In the genomic region with DNA sequence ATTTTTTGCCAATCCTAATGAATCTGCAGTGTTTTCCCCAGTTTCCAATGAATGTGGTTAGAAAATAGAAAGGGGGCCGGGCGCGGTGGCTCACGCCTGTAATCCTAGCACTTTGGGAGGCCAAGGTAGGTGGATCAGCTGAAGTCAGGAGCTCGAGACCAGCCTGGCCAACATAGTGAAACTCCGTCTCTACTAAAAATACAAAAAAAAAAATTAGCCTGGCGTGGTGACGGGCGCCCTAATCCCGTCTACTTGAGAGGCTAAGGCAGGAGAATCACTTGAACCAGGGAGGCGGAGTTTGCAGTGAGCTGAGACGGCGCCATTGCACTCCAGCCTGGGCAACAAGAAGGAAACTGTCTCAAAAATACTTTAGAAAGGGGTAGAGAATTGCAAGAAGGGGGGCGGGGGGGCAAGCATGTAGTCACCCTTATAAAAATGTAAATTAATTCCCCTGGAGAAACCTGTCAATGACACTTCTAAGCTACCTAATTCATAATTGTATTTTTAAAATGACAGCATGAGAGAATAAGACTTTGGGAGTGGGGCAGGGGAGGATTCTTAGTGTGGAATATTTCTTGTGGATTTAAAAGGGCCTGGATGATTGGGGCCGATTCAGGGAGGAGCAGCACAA, we compare ENCODE assay signal across 8 cellular contexts. TPM values are rescaled to one million over a fixed set of nuclear protein-coding genes. Genes with fewer than 3 reads are reported as not detected.
DNase-seq lines count a peak whose midpoint lies in the region; ATAC-seq and TF ChIP-seq lines count a peak whose summit lies in the region.

No MANE protein-coding gene starts in this region.

- peak overlapping the region; percentile 96 for H3K4me3 Mint-ChIP-seq in natural killer cell

- no peaks in the 10 kb centered on the region for H3K27me3 Mint-ChIP-seq in natural killer cell (ENCODE audit: low read depth in 2 of 2)

- peaks cover 29 to 40% (median 34%) of the 10 kb centered on the region in 10 experiments for H3K4me1 ChIP-seq in BLaER1 treated with 17β-estradiol and CSF1 and Interleukin-3, amounts not matched to agents 10 nM and 100 nM

- no peaks in the 10 kb centered on the region for H3K27me3 ChIP-seq in BLaER1 treated with 17β-estradiol and CSF1 and Interleukin-3, amounts not matched to agents 10 nM and 100 nM

- H3K9me3 ChIP-seq in BLaER1 treated with 17β-estradiol and CSF1 and Interleukin-3, amounts not matched to agents 10 nM and 100 nM (replicated peaks in 1 of 11), result no peaks in the 10 kb centered on the region

- H3K9ac ChIP-seq in BLaER1 treated with 17β-estradiol and CSF1 and Interleukin-3, amounts not matched to agents 10 nM and 100 nM, result peak overlapping the region; percentile 93 to 99 (median 97); a peak in 19 of 22 replicates

- H3K4me1 Mint-ChIP-seq in natural killer cell, result peaks cover 24 to 30% of the 10 kb centered on the region in 2 donors

- no peak for ATAC-seq in natural killer cell
- no peak for ATAC-seq in GM21576 (IDR thresholded peaks at IDR 0.05; ENCODE audit: unreplicated experiment)
- ATAC-seq in GM19328 (IDR thresholded peaks at IDR 0.05; ENCODE audit: unreplicated experiment), result no peak

- TF ChIP-seq CTCF in LNCaP clone FGC (IDR thresholded peaks at IDR 0.05; ENCODE audit: control insufficient read depth, extremely low read depth, insufficient read depth) (no peak), choroid plexus epithelial cell (conservative IDR thresholded peaks at IDR 0.05; ENCODE audit: low read depth, low read length) (no peak), natural killer cell (IDR thresholded peaks at IDR 0.05) (no peak)

- DNase-seq in LNCaP clone FGC (ENCODE audit: low read depth) (no peak), choroid plexus epithelial cell (ENCODE audit: low read depth) (no peak), natural killer cell (no peak), iPS-NIHi7 (ENCODE audit: extremely low spot score) (no peak), hippocampal formation (lab: John Stamatoyannopoulos, UW) (no peak)

- peak overlapping the region; percentile 78 to 98 (median 90); a peak in 17 of 20 replicates for H3K4me3 ChIP-seq in BLaER1 treated with 17β-estradiol and CSF1 and Interleukin-3, amounts not matched to agents 10 nM and 100 nM
- H3K4me3 ChIP-seq in LNCaP clone FGC (ENCODE audit: low read depth, low read length), result peak overlapping the region; percentile 89
- H3K4me3 ChIP-seq in choroid plexus epithelial cell (ENCODE audit: low read depth, low read length), result peak overlapping the region; percentile 96

- H4K20me1 ChIP-seq in BLaER1 treated with 17β-estradiol and CSF1 and Interleukin-3, amounts not matched to agents 10 nM and 100 nM, result peaks cover 0 to 18% (median 8%) of the 10 kb centered on the region in 11 experiments; a peak in 10 of 22 replicates

- peak overlapping the region; percentile 97 for H3K27ac Mint-ChIP-seq in natural killer cell

- H3K4me2 ChIP-seq in BLaER1 treated with 17β-estradiol and CSF1 and Interleukin-3, amounts not matched to agents 10 nM and 100 nM, result peak overlapping the region; percentile 79 to 98 (median 92)

- peaks cover 6 to 31% (median 17%) of the 10 kb centered on the region in 11 experiments; a peak in 20 of 22 replicates for H3K36me3 ChIP-seq in BLaER1 treated with 17β-estradiol and CSF1 and Interleukin-3, amounts not matched to agents 10 nM and 100 nM

- H3K36me3 Mint-ChIP-seq in natural killer cell, result no peaks in the 10 kb centered on the region

- no peaks in the 10 kb centered on the region for H3K9me3 Mint-ChIP-seq in natural killer cell

- intact Hi-C loops in natural killer cell (cut with micrococcal nuclease), result loop anchor here (2.0 kb wide), 1 partner anchor 77 kb away; a partner anchor contains a TSS

- H3K27ac ChIP-seq in BLaER1 treated with 17β-estradiol and CSF1 and Interleukin-3, amounts not matched to agents 10 nM and 100 nM, result peak overlapping the region in 8 of 11 experiments; percentile 92 to 99 (median 98); a peak in 9 of 22 replicates

RNA-seq across cellular contexts. Expression of a gene that starts 1.7 kb away (rescaled TPM):
- 10 to 100 TPM; 60.4 to 64.2 (median 63.2) TPM for total RNA-seq in natural killer cell
